25 cellular contexts compared by ENCODE assay signal in genomic region chr1:153912349-153912748, GRCh38.
"Had no signal": no experiment of that assay in that cellular context is flagged by ENCODE, and none has a peak within 500 bp of the region (broad histone marks: within the 10 kb centered on the region; RNA-seq: fewer than 3 reads in every experiment).

No MANE protein-coding gene starts in this region.

- H3K27me3 ChIP-seq: esophagus muscularis mucosa, foreskin keratinocyte, heart left ventricle, right atrium auricular region, stomach, thyroid gland, upper lobe of right lung had no signal

- DNase-seq: activated CD4-positive, alpha-beta T cell treated with anti-CD3 and anti-CD28 coated beads, Interleukin-2, amount 10 ng/mL, durations not matched to agents 24 days and 14 days; activated CD4-positive, CD25-positive, alpha-beta regulatory T cell treated with anti-CD3 and anti-CD28 coated beads, Interleukin-2, amount 50 U/mL, for 72 hours; activated CD8-positive, alpha-beta memory T cell treated with anti-CD3 and anti-CD28 coated beads, Interleukin-2, amount 50 U/mL, for 4 hours; activated effector memory CD4-positive, alpha-beta T cell treated with Interleukin-2 at 50 U/mL for 16 hours; activated naive CD4-positive, alpha-beta T cell treated with Interleukin-2 at 50 U/mL for 16 hours; activated naive CD8-positive, alpha-beta T cell treated with anti-CD3 and anti-CD28 coated beads, Interleukin-2, amount 50 U/mL, for 24 hours; activated T-cell treated with anti-CD3 and anti-CD28 coated beads, Interleukin-2, amount 50 U/mL, for 4 hours; amygdala; caudate nucleus; foreskin keratinocyte; heart left ventricle; kidney glomerular epithelial cell; left ventricle myocardium inferior; stimulated activated CD4-positive, alpha-beta T cell treated with anti-CD3 and anti-CD28 coated beads, Interleukin-15, amount 100 ng/mL, for 24 hours; stimulated activated CD4-positive, alpha-beta T cell treated with anti-CD3 and anti-CD28 coated beads, Interleukin-2, amount 100 ng/mL, for 24 hours; stimulated activated naive B cell treated with anti-CD40 and anti-IgM and Interleukin-4, amounts not matched to agents 10 μg/mL and 1 μg/mL and 100 μg/mL, for 72 hours; stomach; T1000; thyroid gland; upper lobe of right lung had no signal

- H3K27me3 Mint-ChIP-seq: activated CD4-positive, alpha-beta memory T cell treated with anti-CD3 and anti-CD28 coated beads for 36 hours; activated CD4-positive, alpha-beta T cell treated with anti-CD3 and anti-CD28 coated beads, Interleukin-2, amount 10 ng/mL, durations not matched to agents 24 days and 14 days; activated naive CD8-positive, alpha-beta T cell treated with anti-CD3 and anti-CD28 coated beads, Interleukin-2, amount 50 U/mL, for 24 hours; dendritic cell treated with granulocyte-macrophage colony-stimulating factor and Interleukin-4, amounts not matched to agents 40 ng/mL and 50 ng/mL, for 4 days; stimulated activated naive B cell treated with anti-CD40 and anti-IgM and Interleukin-4, amounts not matched to agents 10 μg/mL and 1 μg/mL and 100 μg/mL, for 72 hours had no signal

- H3K9me3 ChIP-seq: esophagus muscularis mucosa, heart left ventricle, left ventricle myocardium inferior, right atrium auricular region, stomach, thyroid gland, upper lobe of right lung had no signal

- H3K36me3 ChIP-seq: right atrium auricular region had no signal

- H3K9me3 Mint-ChIP-seq: activated CD4-positive, alpha-beta memory T cell treated with anti-CD3 and anti-CD28 coated beads for 36 hours; activated CD4-positive, alpha-beta T cell treated with anti-CD3 and anti-CD28 coated beads, Interleukin-2, amount 10 ng/mL, durations not matched to agents 24 days and 14 days; activated T-cell treated with anti-CD3 and anti-CD28 coated beads, Interleukin-2, amount 50 U/mL, for 4 hours; dendritic cell treated with granulocyte-macrophage colony-stimulating factor and Interleukin-4, amounts not matched to agents 40 ng/mL and 50 ng/mL, for 4 days; T-helper 1 cell treated with Interleukin-12 subunit alpha and Interleukin-12 subunit beta and Interleukin-4 antibody, amounts not matched to agents 30 μg/mL and 1 μg/mL, for 36 hours had no signal

- H3K4me1 ChIP-seq: foreskin keratinocyte, right atrium auricular region, thyroid gland, upper lobe of right lung had no signal

- H3K27ac Mint-ChIP-seq: activated CD4-positive, alpha-beta memory T cell treated with anti-CD3 and anti-CD28 coated beads for 36 hours; activated CD4-positive, alpha-beta T cell treated with anti-CD3 and anti-CD28 coated beads, Interleukin-2, amount 10 ng/mL, durations not matched to agents 24 days and 14 days; dendritic cell treated with granulocyte-macrophage colony-stimulating factor and Interleukin-4, amounts not matched to agents 40 ng/mL and 50 ng/mL, for 4 days; T-helper 1 cell treated with Interleukin-12 subunit alpha and Interleukin-12 subunit beta and Interleukin-4 antibody, amounts not matched to agents 30 μg/mL and 1 μg/mL, for 36 hours had no signal

- H3K27ac ChIP-seq: esophagus muscularis mucosa, foreskin keratinocyte, heart left ventricle, left ventricle myocardium inferior, right atrium auricular region, stomach, thyroid gland, upper lobe of right lung had no signal

- H3K4me3 Mint-ChIP-seq: activated CD4-positive, alpha-beta memory T cell treated with anti-CD3 and anti-CD28 coated beads for 36 hours; activated CD4-positive, alpha-beta T cell treated with anti-CD3 and anti-CD28 coated beads, Interleukin-2, amount 10 ng/mL, durations not matched to agents 24 days and 14 days; activated naive CD8-positive, alpha-beta T cell treated with anti-CD3 and anti-CD28 coated beads, Interleukin-2, amount 50 U/mL, for 24 hours; activated T-cell treated with anti-CD3 and anti-CD28 coated beads, Interleukin-2, amount 50 U/mL, for 4 hours; dendritic cell treated with granulocyte-macrophage colony-stimulating factor and Interleukin-4, amounts not matched to agents 40 ng/mL and 50 ng/mL, for 4 days; stimulated activated naive B cell treated with anti-CD40 and anti-IgM and Interleukin-4, amounts not matched to agents 10 μg/mL and 1 μg/mL and 100 μg/mL, for 72 hours; T-helper 1 cell treated with Interleukin-12 subunit alpha and Interleukin-12 subunit beta and Interleukin-4 antibody, amounts not matched to agents 30 μg/mL and 1 μg/mL, for 36 hours had no signal

- H3K4me3 ChIP-seq: esophagus muscularis mucosa, heart left ventricle, left ventricle myocardium inferior, right atrium auricular region, stomach, thyroid gland, upper lobe of right lung had no signal

- ATAC-seq: activated naive CD8-positive, alpha-beta T cell treated with anti-CD3 and anti-CD28 coated beads, Interleukin-2, amount 50 U/mL, for 24 hours; activated T-cell treated with anti-CD3 and anti-CD28 coated beads, Interleukin-2, amount 50 U/mL, for 4 hours; foreskin keratinocyte; heart left ventricle; stimulated activated naive B cell treated with anti-CD40 and anti-IgM and Interleukin-4, amounts not matched to agents 10 μg/mL and 1 μg/mL and 100 μg/mL, for 72 hours; upper lobe of right lung had no signal
